In the genomic region with DNA sequence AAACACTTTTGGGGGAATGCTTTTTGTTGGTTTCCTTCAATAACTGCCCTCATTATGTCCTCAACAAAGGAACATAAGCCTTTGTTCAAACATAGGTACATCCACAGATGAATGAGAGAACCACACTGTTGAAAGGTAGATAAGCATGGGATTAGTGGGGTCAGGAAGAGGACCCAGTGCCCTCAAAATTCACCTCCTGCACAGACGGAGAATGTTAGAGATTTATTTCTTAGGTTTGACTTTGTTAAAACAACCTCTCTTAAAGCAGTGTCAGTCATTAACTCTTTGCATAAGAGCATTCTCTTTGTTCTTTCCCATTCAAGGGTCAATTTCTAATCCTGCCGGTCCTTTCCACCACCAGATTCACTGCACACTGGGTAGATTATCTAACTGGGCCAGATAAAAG, we compare ENCODE assay signal across 2 cellular contexts.
TF ChIP-seq lines count a peak whose summit lies in the region.

No MANE protein-coding gene starts in this region.

TF ChIP-seq in GM23338, 12 proteins besides CTCF, POLR2A, EP300 and RAD21 (continues in another document):
- TF ChIP-seq, protein P1, sequence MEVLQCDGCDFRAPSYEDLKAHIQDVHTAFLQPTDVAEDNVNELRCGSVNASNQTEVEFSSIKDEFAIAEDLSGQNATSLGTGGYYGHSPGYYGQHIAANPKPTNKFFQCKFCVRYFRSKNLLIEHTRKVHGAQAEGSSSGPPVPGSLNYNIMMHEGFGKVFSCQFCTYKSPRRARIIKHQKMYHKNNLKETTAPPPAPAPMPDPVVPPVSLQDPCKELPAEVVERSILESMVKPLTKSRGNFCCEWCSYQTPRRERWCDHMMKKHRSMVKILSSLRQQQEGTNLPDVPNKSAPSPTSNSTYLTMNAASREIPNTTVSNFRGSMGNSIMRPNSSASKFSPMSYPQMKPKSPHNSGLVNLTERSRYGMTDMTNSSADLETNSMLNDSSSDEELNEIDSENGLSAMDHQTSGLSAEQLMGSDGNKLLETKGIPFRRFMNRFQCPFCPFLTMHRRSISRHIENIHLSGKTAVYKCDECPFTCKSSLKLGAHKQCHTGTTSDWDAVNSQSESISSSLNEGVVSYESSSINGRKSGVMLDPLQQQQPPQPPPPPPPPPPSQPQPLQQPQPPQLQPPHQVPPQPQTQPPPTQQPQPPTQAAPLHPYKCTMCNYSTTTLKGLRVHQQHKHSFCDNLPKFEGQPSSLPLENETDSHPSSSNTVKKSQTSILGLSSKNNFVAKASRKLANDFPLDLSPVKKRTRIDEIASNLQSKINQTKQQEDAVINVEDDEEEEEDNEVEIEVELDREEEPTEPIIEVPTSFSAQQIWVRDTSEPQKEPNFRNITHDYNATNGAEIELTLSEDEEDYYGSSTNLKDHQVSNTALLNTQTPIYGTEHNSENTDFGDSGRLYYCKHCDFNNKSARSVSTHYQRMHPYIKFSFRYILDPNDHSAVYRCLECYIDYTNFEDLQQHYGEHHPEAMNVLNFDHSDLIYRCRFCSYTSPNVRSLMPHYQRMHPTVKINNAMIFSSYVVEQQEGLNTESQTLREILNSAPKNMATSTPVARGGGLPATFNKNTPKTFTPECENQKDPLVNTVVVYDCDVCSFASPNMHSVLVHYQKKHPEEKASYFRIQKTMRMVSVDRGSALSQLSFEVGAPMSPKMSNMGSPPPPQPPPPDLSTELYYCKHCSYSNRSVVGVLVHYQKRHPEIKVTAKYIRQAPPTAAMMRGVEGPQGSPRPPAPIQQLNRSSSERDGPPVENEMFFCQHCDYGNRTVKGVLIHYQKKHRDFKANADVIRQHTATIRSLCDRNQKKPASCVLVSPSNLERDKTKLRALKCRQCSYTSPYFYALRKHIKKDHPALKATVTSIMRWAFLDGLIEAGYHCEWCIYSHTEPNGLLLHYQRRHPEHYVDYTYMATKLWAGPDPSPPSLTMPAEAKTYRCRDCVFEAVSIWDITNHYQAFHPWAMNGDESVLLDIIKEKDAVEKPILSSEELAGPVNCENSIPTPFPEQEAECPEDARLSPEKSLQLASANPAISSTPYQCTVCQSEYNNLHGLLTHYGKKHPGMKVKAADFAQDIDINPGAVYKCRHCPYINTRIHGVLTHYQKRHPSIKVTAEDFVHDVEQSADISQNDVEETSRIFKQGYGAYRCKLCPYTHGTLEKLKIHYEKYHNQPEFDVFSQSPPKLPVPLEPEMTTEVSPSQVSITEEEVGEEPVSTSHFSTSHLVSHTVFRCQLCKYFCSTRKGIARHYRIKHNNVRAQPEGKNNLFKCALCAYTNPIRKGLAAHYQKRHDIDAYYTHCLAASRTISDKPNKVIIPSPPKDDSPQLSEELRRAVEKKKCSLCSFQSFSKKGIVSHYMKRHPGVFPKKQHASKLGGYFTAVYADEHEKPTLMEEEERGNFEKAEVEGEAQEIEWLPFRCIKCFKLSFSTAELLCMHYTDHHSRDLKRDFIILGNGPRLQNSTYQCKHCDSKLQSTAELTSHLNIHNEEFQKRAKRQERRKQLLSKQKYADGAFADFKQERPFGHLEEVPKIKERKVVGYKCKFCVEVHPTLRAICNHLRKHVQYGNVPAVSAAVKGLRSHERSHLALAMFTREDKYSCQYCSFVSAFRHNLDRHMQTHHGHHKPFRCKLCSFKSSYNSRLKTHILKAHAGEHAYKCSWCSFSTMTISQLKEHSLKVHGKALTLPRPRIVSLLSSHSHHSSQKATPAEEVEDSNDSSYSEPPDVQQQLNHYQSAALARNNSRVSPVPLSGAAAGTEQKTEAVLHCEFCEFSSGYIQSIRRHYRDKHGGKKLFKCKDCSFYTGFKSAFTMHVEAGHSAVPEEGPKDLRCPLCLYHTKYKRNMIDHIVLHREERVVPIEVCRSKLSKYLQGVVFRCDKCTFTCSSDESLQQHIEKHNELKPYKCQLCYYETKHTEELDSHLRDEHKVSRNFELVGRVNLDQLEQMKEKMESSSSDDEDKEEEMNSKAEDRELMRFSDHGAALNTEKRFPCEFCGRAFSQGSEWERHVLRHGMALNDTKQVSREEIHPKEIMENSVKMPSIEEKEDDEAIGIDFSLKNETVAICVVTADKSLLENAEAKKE (CRISPR knock-in tag; IDR thresholded peaks at IDR 0.05): no peak
- TF ChIP-seq EZH2 (IDR thresholded peaks at IDR 0.05; ENCODE audit: low read depth, unreplicated experiment) (no peak), NANOG (IDR thresholded peaks at IDR 0.05; ENCODE audit: borderline replicate concordance) (no peak), ZNF114 (CRISPR knock-in tag; IDR thresholded peaks at IDR 0.05) (no peak), POLR2AphosphoS5 (IDR thresholded peaks at IDR 0.05; ENCODE audit: low read depth) (no peak), CREB1 (CRISPR knock-in tag; IDR thresholded peaks at IDR 0.05; ENCODE audit: low read depth) (no peak), STAT1 (IDR thresholded peaks at IDR 0.05; ENCODE audit: unreplicated experiment) (no peak), REST (IDR thresholded peaks at IDR 0.05; ENCODE audit: unreplicated experiment) (no peak), ETS1 (IDR thresholded peaks at IDR 0.05) (no peak), JUNB (IDR thresholded peaks at IDR 0.05; ENCODE audit: unreplicated experiment) (no peak)

TF ChIP-seq in endothelial cell of umbilical vein, 7 proteins besides CTCF, POLR2A, EP300 and RAD21:
- TF ChIP-seq EZH2 (IDR thresholded peaks at IDR 0.05; ENCODE audit: borderline replicate concordance, low read depth, low read length, severe bottlenecking) (peak; percentile 32), JUN (IDR thresholded peaks at IDR 0.05; ENCODE audit: borderline replicate concordance, insufficient read depth, insufficient read length, low read depth) (no peak), MAX (IDR thresholded peaks at IDR 0.05; ENCODE audit: insufficient read depth, insufficient read length) (no peak), FOS (IDR thresholded peaks at IDR 0.05; ENCODE audit: borderline replicate concordance, insufficient read depth, low read length) (no peak)
TF ChIP-seq in endothelial cell of umbilical vein: peak in this region for 1.
